Comparison of ENCODE assay signal across 20 cellular contexts in the genomic region with DNA sequence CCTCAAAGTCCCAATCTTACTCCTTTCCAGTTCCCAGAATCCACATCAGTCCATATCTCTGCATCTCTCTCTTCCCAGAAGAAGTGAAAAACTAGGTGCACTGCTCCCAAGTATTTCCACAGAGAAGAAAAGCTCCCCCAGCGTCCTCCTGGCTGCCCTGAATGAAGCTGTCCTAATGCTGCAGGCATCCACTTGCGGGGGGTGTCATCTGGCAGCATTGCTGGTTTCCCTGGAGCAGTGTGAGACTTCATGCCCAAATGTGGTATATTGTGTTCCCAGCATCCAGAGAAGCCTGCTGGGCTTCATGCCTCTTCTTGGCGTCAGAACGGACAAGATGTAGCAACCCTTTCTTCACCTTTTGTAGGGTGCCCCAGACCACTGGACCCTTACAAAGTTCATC.
"Had no signal": no experiment of that assay in that cellular context is flagged by ENCODE, and none has a peak within 500 bp of the region (broad histone marks: within the 10 kb centered on the region; RNA-seq: fewer than 3 reads in every experiment).

No MANE protein-coding gene starts in this region.

- H3K36me3 ChIP-seq: esophagus squamous epithelium, gastrocnemius medialis, heart right ventricle, left lung, lower lobe of right lung had no signal

- H3K27ac ChIP-seq: coronary artery, dorsolateral prefrontal cortex, esophagus squamous epithelium, gastrocnemius medialis, heart right ventricle, left lung, lower lobe of right lung had no signal

- H3K4me1 Mint-ChIP-seq: memory B cell; naive thymus-derived CD4-positive, alpha-beta T cell had no signal

- H3K4me3 ChIP-seq: coronary artery, dorsolateral prefrontal cortex, esophagus squamous epithelium, gastrocnemius medialis, heart right ventricle, left lung, lower lobe of right lung had no signal

- H3K9me3 Mint-ChIP-seq: memory B cell had no signal

- DNase-seq: dermis blood vessel endothelial cell; dorsolateral prefrontal cortex; effector CD4-positive, alpha-beta T cell; effector memory CD4-positive, alpha-beta T cell; esophagus squamous epithelium; foreskin fibroblast; foreskin melanocyte; gastrocnemius medialis; glutamatergic neuron; head of caudate nucleus; heart right ventricle; hippocampal formation; left cardiac atrium; left lung; left ventricle myocardium superior; lower lobe of right lung; midbrain; naive thymus-derived CD4-positive, alpha-beta T cell had no signal

- H3K36me3 Mint-ChIP-seq: memory B cell; naive thymus-derived CD4-positive, alpha-beta T cell had no signal

- ATAC-seq: gastrocnemius medialis; heart right ventricle; left lung; left ventricle myocardium superior; lower lobe of right lung; naive thymus-derived CD4-positive, alpha-beta T cell had no signal

- H3K27ac Mint-ChIP-seq: memory B cell; naive thymus-derived CD4-positive, alpha-beta T cell had no signal

- H3K4me1 ChIP-seq: esophagus squamous epithelium, gastrocnemius medialis, heart right ventricle, left lung, lower lobe of right lung had no signal

- H3K4me3 Mint-ChIP-seq: memory B cell; naive thymus-derived CD4-positive, alpha-beta T cell had no signal

- H3K9me3 ChIP-seq: esophagus squamous epithelium, gastrocnemius medialis, left lung, lower lobe of right lung had no signal

- H3K27me3 ChIP-seq: gastrocnemius medialis, left lung had no signal
